11 cellular contexts compared by ENCODE assay signal in the genomic region with DNA sequence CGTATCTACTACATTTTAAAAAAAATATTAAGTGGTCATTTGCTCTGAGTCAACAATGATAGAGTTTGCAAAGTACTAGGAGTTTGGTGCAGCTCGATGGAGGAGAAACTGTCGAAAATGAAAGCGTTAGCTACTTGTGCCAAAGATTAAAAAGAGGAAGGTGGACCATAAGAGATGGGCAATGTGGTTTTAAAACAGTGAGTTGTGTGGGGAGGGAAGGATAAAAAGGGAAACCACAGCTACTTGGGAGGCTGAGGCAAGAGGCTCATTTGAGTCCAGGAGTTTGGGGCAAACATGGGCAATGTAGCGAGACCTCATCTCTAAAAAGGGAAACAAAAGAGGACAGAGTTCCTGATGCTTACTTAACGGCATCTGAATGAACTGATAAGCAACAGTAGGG. TPM values are rescaled to one million over a fixed set of nuclear protein-coding genes. Genes with fewer than 3 reads are reported as not detected.
DNase-seq lines count a peak whose midpoint lies in the region; ATAC-seq and TF ChIP-seq lines count a peak whose summit lies in the region.
"Had no signal": no experiment of that assay in that cellular context is flagged by ENCODE, and none has a peak within 500 bp of the region (broad histone marks: within the 10 kb centered on the region; RNA-seq: fewer than 3 reads in every experiment).

No MANE protein-coding gene starts in this region.

- peaks cover 26% of the 10 kb centered on the region for H3K27me3 Mint-ChIP-seq in activated CD8-positive, alpha-beta T cell treated with anti-CD3 and anti-CD28 coated beads for 36 hours

- CTCF ChIA-PET in activated CD8-positive, alpha-beta T cell treated with anti-CD3 and anti-CD28 coated beads for 36 hours (lab: Charles Lee), result interaction anchor here (0.7 to 1.6 kb wide), 4 partner anchors 19 to 281 kb away, joined by 3 to 5 read pairs (median 4); no protein-coding TSS in a partner anchor

- no peak for TF ChIP-seq CTCF in GM12864 (IDR thresholded peaks at IDR 0.05; ENCODE audit: low read depth, low read length, missing control alignments)
- no peak for TF ChIP-seq CTCF in GM20000 (IDR thresholded peaks at IDR 0.05; ENCODE audit: extremely low read depth, missing control alignments)
- no peak for TF ChIP-seq CTCF in activated CD8-positive, alpha-beta T cell treated with anti-CD3 and anti-CD28 coated beads for 36 hours (IDR thresholded peaks at IDR 0.05)
- no peak for TF ChIP-seq CTCF in coronary artery (IDR thresholded peaks at IDR 0.05)

- peak overlapping the region; percentile 31 for H3K4me3 Mint-ChIP-seq in activated CD8-positive, alpha-beta T cell treated with anti-CD3 and anti-CD28 coated beads for 36 hours

- no peak overlapping the region for H3K4me3 ChIP-seq in GM12864 (ENCODE audit: low read depth, low read length)
- H3K4me3 ChIP-seq in coronary artery, result no peak overlapping the region
- H3K4me3 ChIP-seq: tibial artery had no signal

- H3K27ac Mint-ChIP-seq in activated CD8-positive, alpha-beta T cell treated with anti-CD3 and anti-CD28 coated beads for 36 hours, result no peak overlapping the region

- intact Hi-C loops in activated CD8-positive, alpha-beta T cell treated with anti-CD3 and anti-CD28 coated beads for 36 hours (cut with micrococcal nuclease), result no loop called here

- peak; percentile 79 for ATAC-seq in HG03280 (IDR thresholded peaks at IDR 0.05; ENCODE audit: unreplicated experiment)
- no peak for ATAC-seq in activated CD8-positive, alpha-beta T cell treated with anti-CD3 and anti-CD28 coated beads for 36 hours

- peak; percentile 35 for DNase-seq in GM12864 (ENCODE audit: low read depth)
- DNase-seq in GM20000 (ENCODE audit: low spot score), result peak; percentile 17
- no peak for DNase-seq in activated CD8-positive, alpha-beta T cell treated with anti-CD3 and anti-CD28 coated beads for 36 hours
- no peak for DNase-seq in anterior cingulate cortex (lab: John Stamatoyannopoulos, UW)
- no peak for DNase-seq in hippocampal formation (lab: John Stamatoyannopoulos, UW)
- no peak for DNase-seq in NCI-H2171 treated with DMSO at 0.1 percent for 48 hours (lab: John Stamatoyannopoulos, UW)
- DNase-seq in coronary artery (ENCODE audit: low spot score), result no peak
- DNase-seq: NCI-H1436, tibial artery had no signal

- H3K36me3 Mint-ChIP-seq in activated CD8-positive, alpha-beta T cell treated with anti-CD3 and anti-CD28 coated beads for 36 hours (ENCODE audit: low read depth), result no peaks in the 10 kb centered on the region

- H3K4me1 Mint-ChIP-seq in activated CD8-positive, alpha-beta T cell treated with anti-CD3 and anti-CD28 coated beads for 36 hours (ENCODE audit: low read depth), result peaks cover 4% of the 10 kb centered on the region

- H3K9me3 Mint-ChIP-seq in activated CD8-positive, alpha-beta T cell treated with anti-CD3 and anti-CD28 coated beads for 36 hours, result no peaks in the 10 kb centered on the region

- POLR2A ChIA-PET in activated CD8-positive, alpha-beta T cell treated with anti-CD3 and anti-CD28 coated beads for 36 hours (lab: Charles Lee), result no interaction called here

- H3K27ac ChIP-seq in coronary artery, result no peak overlapping the region
- H3K27ac ChIP-seq: parathyroid adenoma, tibial artery had no signal

RNA-seq across cellular contexts. Expression of gene STRAP, which starts 18.2 kb away (rescaled TPM):
- total RNA-seq in activated CD8-positive, alpha-beta T cell treated with anti-CD3 and anti-CD28 coated beads for 36 hours, result 100 to 1,000 TPM; 138 to 140 TPM

RNA-seq across cellular contexts. Expression of gene DERA, which starts 47.1 kb away (rescaled TPM):
- total RNA-seq in activated CD8-positive, alpha-beta T cell treated with anti-CD3 and anti-CD28 coated beads for 36 hours, result 10 to 100 TPM; 24.5 to 28.3 TPM

Comparison
In these comparisons a context has a peak if more than half of its experiments do, and no peak if none do; other contexts are left out.
1. DNase-seq: peak in GM12864 (single experiment) and GM20000 (single experiment); none in activated CD8-positive, alpha-beta T cell treated with anti-CD3 and anti-CD28 coated beads for 36 hours (single experiment), anterior cingulate cortex (0 of 58), hippocampal formation (0 of 2), NCI-H2171 treated with DMSO at 0.1 percent for 48 hours (single experiment) and coronary artery (single experiment).